ENCODE assay signal across 17 cellular contexts in genomic region chr5:60514152-60514551, GRCh38.
DNase-seq lines count a peak whose midpoint lies in the region; ATAC-seq and TF ChIP-seq lines count a peak whose summit lies in the region.
"Had no signal": no experiment of that assay in that cellular context is flagged by ENCODE, and none has a peak within 500 bp of the region (broad histone marks: within the 10 kb centered on the region; RNA-seq: fewer than 3 reads in every experiment).

No MANE protein-coding gene starts in this region.

- peak; percentile 41 for ATAC-seq in GM21526 (IDR thresholded peaks at IDR 0.05; ENCODE audit: low FRiP score, unreplicated experiment)
- ATAC-seq: K562; natural killer cell treated with Interleukin-12 subunit alpha and Interleukin-12 subunit beta and Interleukin-15 and Interleukin-18, amount 100 ng/mL, for 72 hours; upper lobe of right lung had no signal

- no peak for TF ChIP-seq POLR2A in NB4 (IDR thresholded peaks at IDR 0.05; ENCODE audit: extremely low read depth, insufficient read length)

- H3K4me3 ChIP-seq in NB4 (ENCODE audit: low read depth, low read length) (no peak overlapping the region), fibroblast of villous mesenchyme (ENCODE audit: low read depth, low read length) (no peak overlapping the region)
- H3K4me3 ChIP-seq: esophagus squamous epithelium, K562, upper lobe of right lung had no signal

- TF ChIP-seq CTCF in NB4 (IDR thresholded peaks at IDR 0.05; ENCODE audit: low read depth, low read length) (no peak), fibroblast of villous mesenchyme (IDR thresholded peaks at IDR 0.05; ENCODE audit: insufficient read depth, low read depth, low read length) (no peak)

- DNase-seq in GF-D8 (lab: John Stamatoyannopoulos, UW) = peak; percentile 9
- peak; percentile 3 for DNase-seq in NB4 (ENCODE audit: low read depth)
- DNase-seq in fibroblast of villous mesenchyme (ENCODE audit: low read depth) = peak; percentile 51
- DNase-seq in C1 segment of cervical spinal cord (lab: John Stamatoyannopoulos, UW) = no peak
- no peak for DNase-seq in COLO668 (lab: John Stamatoyannopoulos, UW; ENCODE audit: unreplicated experiment)
- DNase-seq in activated effector memory CD4-positive, alpha-beta T cell treated with anti-CD3 and anti-CD28 coated beads, Interleukin-2, amount 50 U/mL, for 16 hours = no peak
- DNase-seq: activated naive CD4-positive, alpha-beta T cell; central memory CD4-positive, alpha-beta T cell; esophagus squamous epithelium; NCI-H1417; NCI-H774; posterior cingulate gyrus; stimulated activated CD4-positive, alpha-beta T cell treated with anti-CD3 and anti-CD28 coated beads, Interleukin-2, amount 100 ng/mL, for 48 hours; upper lobe of right lung had no signal

Comparison
In these comparisons a context has a peak if more than half of its experiments do, and no peak if none do; other contexts are left out.
1. DNase-seq: peak in GF-D8 (single experiment), NB4 (single experiment) and fibroblast of villous mesenchyme (single experiment); none in C1 segment of cervical spinal cord (0 of 14), COLO668 (single experiment) and activated effector memory CD4-positive, alpha-beta T cell treated with anti-CD3 and anti-CD28 coated beads, Interleukin-2, amount 50 U/mL, for 16 hours (single experiment).